ENCODE assay signal across 7 cellular contexts in genomic region chr5:128782446-128782845, GRCh38.
DNase-seq lines count a peak whose midpoint lies in the region; FAIRE-seq and TF ChIP-seq lines count a peak whose summit lies in the region.

No MANE protein-coding gene starts in this region.

- H3K36me3 ChIP-seq in bronchial epithelial cell (ENCODE audit: control insufficient read depth, insufficient read depth, low read length): no peaks in the 10 kb centered on the region
- H3K36me3 ChIP-seq in transverse colon: no peaks in the 10 kb centered on the region

- H3K4me1 ChIP-seq in transverse colon: no peaks in the 10 kb centered on the region

- in situ Hi-C loops in transverse colon (cut with MboI; ENCODE audit: low pct_ligation_motif_present in 1 of 4, low pct_unique_long_range_greater_than_20kb in 1 of 4, low sequenced_read_pairs in 3 of 4): no loop called here

- DNase-seq in HT1080 (ENCODE audit: low read depth) (peak; percentile 83), bronchial epithelial cell (ENCODE audit: low read depth) (peak; percentile 56), iris pigment epithelial cell (ENCODE audit: low read depth) (peak; percentile 92), transverse colon (peak; percentile 14), NCI-H82 (lab: John Stamatoyannopoulos, UW) (no peak), NCI-H146 (lab: John Stamatoyannopoulos, UW) (no peak)
- DNase-seq in activated CD4-positive, alpha-beta T cell treated with anti-CD3 and anti-CD28 coated beads for 48 hours: no peak

- WGBS in transverse colon (ENCODE audit: low coverage in 1 of 2), 2 donors: 33 to 47% methylated on average over 1 to 4 of the region's 4 CpGs

- H3K27ac ChIP-seq in transverse colon: no peak overlapping the region

- FAIRE-seq in bronchial epithelial cell (lab: Jason Lieb, UNC): no peak

- no peak for TF ChIP-seq POLR2A in transverse colon (IDR thresholded peaks at IDR 0.05)

- intact Hi-C loops in transverse colon (cut with DNase I; ENCODE audit: low total_unique reads): no loop called here

- no peaks in the 10 kb centered on the region for H3K9me3 ChIP-seq in transverse colon

- no peak for TF ChIP-seq EP300 in transverse colon (IDR thresholded peaks at IDR 0.05; ENCODE audit: low read depth)

- no peak overlapping the region for H3K4me3 ChIP-seq in bronchial epithelial cell (ENCODE audit: low read depth, low read length)
- H3K4me3 ChIP-seq in transverse colon: no peak overlapping the region

- no peaks in the 10 kb centered on the region for H3K27me3 ChIP-seq in bronchial epithelial cell (ENCODE audit: control insufficient read depth, insufficient read depth, low read length)
- no peaks in the 10 kb centered on the region for H3K27me3 ChIP-seq in transverse colon

- TF ChIP-seq CTCF in bronchial epithelial cell (IDR thresholded peaks at IDR 0.05; ENCODE audit: insufficient read depth, low read length, severe bottlenecking): no peak
- TF ChIP-seq CTCF in transverse colon (IDR thresholded peaks at IDR 0.05): no peak

Comparison
In these comparisons a context has a peak if more than half of its experiments do, and no peak if none do; other contexts are left out.
1. DNase-seq: peak in HT1080 (single experiment), bronchial epithelial cell (single experiment), iris pigment epithelial cell (single experiment) and transverse colon (single experiment); none in activated CD4-positive, alpha-beta T cell treated with anti-CD3 and anti-CD28 coated beads for 48 hours (single experiment), NCI-H82 (single experiment) and NCI-H146 (single experiment).